Comparison of ENCODE assay signal across 19 cellular contexts in genomic region chr18:79926306-79926705, GRCh38. TPM values are rescaled to one million over a fixed set of nuclear protein-coding genes. Genes with fewer than 3 reads are reported as not detected.
DNase-seq lines count a peak whose midpoint lies in the region; ATAC-seq and TF ChIP-seq lines count a peak whose summit lies in the region.
"Had no signal": no experiment of that assay in that cellular context is flagged by ENCODE, and none has a peak within 500 bp of the region (broad histone marks: within the 10 kb centered on the region; RNA-seq: fewer than 3 reads in every experiment).

No MANE protein-coding gene starts in this region.

- no peak for ATAC-seq in activated B cell treated with CpG ODN at 0.5 μM for 24 hours (ENCODE audit: low read depth)
- no peak for ATAC-seq in gastrocnemius medialis
- ATAC-seq in GM21825 (IDR thresholded peaks at IDR 0.05; ENCODE audit: unreplicated experiment), result no peak
- ATAC-seq: HCT116, SK-N-SH treated with all-trans-retinoic acid at 6 μM for 48 hours had no signal

- H3K4me3 ChIP-seq in lower leg skin (ENCODE audit: low read depth, poor library complexity, severe bottlenecking), result no peak overlapping the region
- H3K4me3 ChIP-seq in gastrocnemius medialis, result no peak overlapping the region
- no peak overlapping the region for H3K4me3 ChIP-seq in vagina
- H3K4me3 ChIP-seq: skin epidermis had no signal

- H3K4me1 Mint-ChIP-seq in activated B cell treated with CpG ODN at 0.5 μM for 24 hours, result no peaks in the 10 kb centered on the region

- H3K9me3 Mint-ChIP-seq in activated B cell treated with CpG ODN at 0.5 μM for 24 hours, result peaks cover 20% of the 10 kb centered on the region

- DNase-seq in D341Med (ENCODE audit: low spot score) (peak; percentile 28), activated B cell treated with CpG ODN at 0.5 μM for 24 hours (peak; percentile 12), lower leg skin (ENCODE audit: low spot score in 2 of 2) (peak; percentile 8 to 57), gastrocnemius medialis (peak in 1 of 2 donors; percentile 6), NCI-H1694 (lab: John Stamatoyannopoulos, UW) (no peak), vagina (ENCODE audit: extremely low spot score in 2 of 2) (no peak), NCI-H446 (lab: John Stamatoyannopoulos, UW) (no peak)
- DNase-seq: activated CD4-positive, alpha-beta T cell treated with anti-CD3 and anti-CD28 coated beads, Interleukin-2, amount 50 U/mL, for 48 hours; NCI-H1105; NCI-H2081; NCI-H345; NCI-H774; stimulated activated CD4-positive, alpha-beta T cell treated with anti-CD3 and anti-CD28 coated beads, Interleukin-2, amount 100 ng/mL, for 24 hours; substantia nigra had no signal

- H3K27me3 ChIP-seq in gastrocnemius medialis, result no peaks in the 10 kb centered on the region
- H3K27me3 ChIP-seq in vagina, result no peaks in the 10 kb centered on the region

- intact Hi-C loops in activated B cell treated with CpG ODN at 0.5 μM for 24 hours (cut with micrococcal nuclease), result no loop called here
- intact Hi-C loops in lower leg skin (cut with DNase I; ENCODE audit: low total_unique reads), result no loop called here
- intact Hi-C loops in gastrocnemius medialis (cut with DNase I; ENCODE audit: low total_unique reads), result loop anchor here (10.0 kb wide), 1 partner anchor 202 kb away; no protein-coding TSS in a partner anchor
- intact Hi-C loops in vagina (cut with DNase I), result no loop called here

- H3K27ac ChIP-seq in gastrocnemius medialis, result peak overlapping the region; percentile 84 to 92 (median 86)
- H3K27ac ChIP-seq in vagina, result no peak overlapping the region
- H3K27ac ChIP-seq: skin epidermis had no signal

- H3K27me3 Mint-ChIP-seq in activated B cell treated with CpG ODN at 0.5 μM for 24 hours, result no peaks in the 10 kb centered on the region
- H3K27me3 Mint-ChIP-seq: IgD-negative memory B cell had no signal

- H3K9me3 ChIP-seq in gastrocnemius medialis (peaks cover 0 to 11% (median 0%) of the 10 kb centered on the region in 3 donors), vagina (peaks cover 19% of the 10 kb centered on the region)

- CTCF ChIA-PET in activated B cell treated with CpG ODN at 0.5 μM for 24 hours (lab: Charles Lee), result no interaction called here

- H3K36me3 ChIP-seq in gastrocnemius medialis (peaks cover 0 to 22% of the 10 kb centered on the region in 2 donors), vagina (peaks cover 0 to 20% of the 10 kb centered on the region in 2 donors)

- H3K36me3 Mint-ChIP-seq in activated B cell treated with CpG ODN at 0.5 μM for 24 hours (ENCODE audit: low read depth), result peaks cover 80% of the 10 kb centered on the region

- no peak overlapping the region for H3K27ac Mint-ChIP-seq in activated B cell treated with CpG ODN at 0.5 μM for 24 hours
- H3K27ac Mint-ChIP-seq: IgD-negative memory B cell had no signal

- TF ChIP-seq POLR2A in lower leg skin (IDR thresholded peaks at IDR 0.05) (no peak), gastrocnemius medialis (IDR thresholded peaks at IDR 0.05) (no peak), vagina (IDR thresholded peaks at IDR 0.05) (no peak)

- no peak overlapping the region for H3K4me3 Mint-ChIP-seq in activated B cell treated with CpG ODN at 0.5 μM for 24 hours
- H3K4me3 Mint-ChIP-seq: IgD-negative memory B cell had no signal

- in situ Hi-C loops in gastrocnemius medialis (cut with MboI; ENCODE audit: low sequenced_read_pairs in 4 of 4), result no loop called here

- peaks cover 37 to 49% of the 10 kb centered on the region in 2 donors for H3K4me1 ChIP-seq in gastrocnemius medialis
- no peaks in the 10 kb centered on the region for H3K4me1 ChIP-seq in vagina

- POLR2A ChIA-PET in activated B cell treated with CpG ODN at 0.5 μM for 24 hours (lab: Charles Lee), result no interaction called here

- 91 to 95% methylated on average over 11 of the region's 11 CpGs for WGBS in lower leg skin, 2 donors

- no peak for TF ChIP-seq CTCF in activated B cell treated with CpG ODN at 0.5 μM for 24 hours (IDR thresholded peaks at IDR 0.05)
- TF ChIP-seq CTCF in lower leg skin (IDR thresholded peaks at IDR 0.05), result no peak
- no peak for TF ChIP-seq CTCF in gastrocnemius medialis (IDR thresholded peaks at IDR 0.05 in 4 of 5, conservative IDR thresholded peaks at IDR 0.05 in 1 of 5)
- no peak for TF ChIP-seq CTCF in vagina (IDR thresholded peaks at IDR 0.05)

RNA-seq across cellular contexts. Expression of gene SLC66A2, which starts 25.1 kb away (rescaled TPM):
- total RNA-seq in activated B cell treated with CpG ODN at 0.5 μM for 24 hours (32.3 and 36.4 TPM in 2 replicates), lower leg skin (100 to 1,000 TPM in 1 of 4 donors, 10 to 100 TPM in 3; 65.6 to 112 (median 75.3) TPM), gastrocnemius medialis (100 to 1,000 TPM in 2 of 4 donors, 10 to 100 TPM in 2; 43.3 to 121 (median 107) TPM), vagina (32.2 TPM)

RNA-seq across cellular contexts. Expression of gene HSBP1L1, which starts 38.1 kb away (rescaled TPM):
- 0.98 and 2.5 TPM in 2 replicates for total RNA-seq in activated B cell treated with CpG ODN at 0.5 μM for 24 hours
- total RNA-seq in lower leg skin, result 10 to 100 TPM; 34.7 to 77.3 (median 62.2) TPM
- total RNA-seq in gastrocnemius medialis, result 10 to 100 TPM in 1 of 4 donors, 1 to 10 TPM in 2, under 1 TPM in 1; 0.94 to 13.4 (median 6.9) TPM
- 32.2 TPM for total RNA-seq in vagina

Comparison
In these comparisons a context has a peak if more than half of its experiments do, and no peak if none do; other contexts are left out.
1. DNase-seq: peak in D341Med (single experiment), activated B cell treated with CpG ODN at 0.5 μM for 24 hours (single experiment) and lower leg skin (2 of 2); none in NCI-H1694 (single experiment), vagina (0 of 2) and NCI-H446 (0 of 2).